ENCODE assay signal across 8 cellular contexts in the genomic region with DNA sequence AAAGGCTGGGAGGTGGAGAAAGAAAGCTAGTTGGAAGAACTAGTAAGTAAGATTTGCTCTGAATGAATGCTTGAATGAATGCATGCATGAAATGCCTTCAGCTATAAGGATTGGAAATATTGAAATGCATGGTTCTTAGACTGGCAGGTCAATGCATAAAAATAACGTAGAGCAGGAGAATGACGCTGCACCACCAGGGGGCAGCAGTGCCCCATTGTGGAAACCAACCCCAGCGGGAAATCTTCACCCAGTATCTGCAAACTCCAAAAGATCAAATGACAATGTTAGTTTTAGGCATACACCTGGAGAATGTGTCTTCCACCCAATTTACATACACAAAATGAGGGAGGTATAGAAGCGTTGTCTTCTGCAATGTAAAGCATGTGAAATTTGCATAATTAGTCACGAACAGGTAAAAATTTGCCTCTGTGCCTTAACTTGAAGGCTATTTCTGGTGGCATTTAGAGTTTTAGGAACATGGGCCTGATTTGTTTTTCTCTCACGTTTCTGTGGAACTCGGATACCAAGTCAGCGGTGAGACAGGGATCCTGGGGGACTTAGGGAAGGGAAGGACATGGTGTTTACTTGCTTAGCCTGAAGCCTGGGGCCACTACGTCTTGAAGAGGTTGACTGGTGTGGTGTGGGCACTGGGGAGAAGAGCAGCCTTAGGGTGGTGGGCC.
DNase-seq lines count a peak whose midpoint lies in the region; ATAC-seq and TF ChIP-seq lines count a peak whose summit lies in the region.

No MANE protein-coding gene starts in this region.

- no peak overlapping the region for H3K9ac ChIP-seq in DND-41 (ENCODE audit: low read depth, low read length)

- H3K4me1 ChIP-seq in DND-41 (ENCODE audit: insufficient read depth, low read length) (no peaks in the 10 kb centered on the region), SJSA1 (replicated peaks) (no peaks in the 10 kb centered on the region)

- H3K27ac ChIP-seq in DND-41 (ENCODE audit: low read length) (no peak overlapping the region), SJSA1 (no peak overlapping the region)

- peak; percentile 94 for TF ChIP-seq CTCF in DND-41 (IDR thresholded peaks at IDR 0.05; ENCODE audit: borderline replicate concordance, extremely low read depth, low read length, poor library complexity, severe bottlenecking)

- ATAC-seq in DND-41 (ENCODE audit: insufficient read depth, low read depth) (peak; percentile 87), GM21737 (IDR thresholded peaks at IDR 0.05; ENCODE audit: unreplicated experiment) (peak; percentile 57), HG03095 (IDR thresholded peaks at IDR 0.05; ENCODE audit: unreplicated experiment) (no peak)

- no peak overlapping the region for H2AFZ ChIP-seq in DND-41 (ENCODE audit: low read depth, low read length)

- H3K4me2 ChIP-seq in DND-41 (ENCODE audit: insufficient read depth, low read length): no peak overlapping the region

- no peaks in the 10 kb centered on the region for H3K79me2 ChIP-seq in DND-41 (ENCODE audit: insufficient read depth, low read length)

- H3K4me3 ChIP-seq in DND-41 (ENCODE audit: low read depth in 1 of 2, low read length in 2 of 2) (no peak overlapping the region), SJSA1 (no peak overlapping the region)

- no peaks in the 10 kb centered on the region for H3K36me3 ChIP-seq in DND-41 (ENCODE audit: insufficient read depth, low read length)
- H3K36me3 ChIP-seq in SJSA1: no peaks in the 10 kb centered on the region

- DNase-seq in DND-41: peak; percentile 72
- DNase-seq in LoVo (ENCODE audit: low spot score): peak; percentile 61
- peak; percentile 52 to 65 for DNase-seq in SJSA1 (ENCODE audit: low read depth in 1 of 2, low spot score in 2 of 2)
- peak; percentile 91 for DNase-seq in activated effector memory CD4-positive, alpha-beta T cell treated with anti-CD3 and anti-CD28 coated beads, Interleukin-2, amount 50 U/mL, for 16 hours
- DNase-seq in glomerular endothelial cell (ENCODE audit: extremely low read depth, low read depth, low spot score): peak; percentile 18
- peak; percentile 3 for DNase-seq in pulmonary artery endothelial cell (ENCODE audit: low read depth, low spot score)

- H3K27me3 ChIP-seq in DND-41 (ENCODE audit: insufficient read depth, low read length, poor library complexity): no peaks in the 10 kb centered on the region
- no peaks in the 10 kb centered on the region for H3K27me3 ChIP-seq in SJSA1 (replicated peaks)

- H3K9me3 ChIP-seq in DND-41 (ENCODE audit: insufficient read depth, low read length, severe bottlenecking) (no peaks in the 10 kb centered on the region), SJSA1 (replicated peaks) (no peaks in the 10 kb centered on the region)

- no peaks in the 10 kb centered on the region for H4K20me1 ChIP-seq in DND-41 (ENCODE audit: insufficient read depth, low read length)

Comparison
In these comparisons a context has a peak if more than half of its experiments do, and no peak if none do; other contexts are left out.
1. DNase-seq: peak in every context shown above with its lines; median percentile 91 in activated effector memory CD4-positive, alpha-beta T cell treated with anti-CD3 and anti-CD28 coated beads, Interleukin-2, amount 50 U/mL, for 16 hours; 72 in DND-41; 61 in LoVo; 58 in SJSA1; 18 in glomerular endothelial cell; 3 in pulmonary artery endothelial cell.